8 cellular contexts compared by ENCODE assay signal in the genomic region with DNA sequence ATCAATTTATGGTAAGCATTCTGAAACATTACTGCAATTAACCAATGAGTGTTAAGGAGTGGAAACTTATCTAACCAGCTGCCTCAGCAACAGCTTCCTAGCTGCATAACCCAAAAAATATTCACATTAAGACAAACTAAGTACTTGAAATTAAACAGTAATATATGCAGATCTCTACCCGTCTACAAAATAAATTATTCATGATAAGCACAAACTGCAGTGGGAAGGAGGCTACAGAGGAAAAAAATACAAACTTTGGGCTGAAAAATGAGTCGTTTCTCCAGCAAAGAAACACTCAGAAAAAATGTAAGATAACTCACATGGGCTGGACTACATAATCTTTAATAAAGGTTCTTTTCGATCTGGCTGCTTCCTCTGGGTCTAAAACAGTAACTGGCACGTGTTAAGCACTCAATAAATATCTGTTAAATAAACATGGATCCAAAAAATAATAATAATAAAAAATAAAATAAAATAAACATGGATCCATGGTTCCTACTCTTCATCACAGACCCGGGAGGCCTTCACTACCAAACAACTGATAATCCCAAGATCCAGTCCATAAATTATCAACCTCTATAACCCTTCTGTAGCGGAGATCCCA. TPM values are rescaled to one million over a fixed set of nuclear protein-coding genes. Genes with fewer than 3 reads are reported as not detected.
DNase-seq lines count a peak whose midpoint lies in the region; TF ChIP-seq lines count a peak whose summit lies in the region.

No MANE protein-coding gene starts in this region.

- H3K27ac Mint-ChIP-seq in activated T-cell treated with anti-CD3 and anti-CD28 coated beads, Interleukin-2, amount 50 U/mL, for 24 hours = peak overlapping the region; percentile 99

- H3K9me3 ChIP-seq in ascending aorta (no peaks in the 10 kb centered on the region), tibial nerve (no peaks in the 10 kb centered on the region)

- H3K27me3 Mint-ChIP-seq in activated T-cell treated with anti-CD3 and anti-CD28 coated beads, Interleukin-2, amount 50 U/mL, for 24 hours = no peaks in the 10 kb centered on the region

- H3K4me1 Mint-ChIP-seq in activated T-cell treated with anti-CD3 and anti-CD28 coated beads, Interleukin-2, amount 50 U/mL, for 24 hours (ENCODE audit: low read depth) = peaks cover 35% of the 10 kb centered on the region

- peak overlapping the region; percentile 100 for H3K4me3 Mint-ChIP-seq in activated T-cell treated with anti-CD3 and anti-CD28 coated beads, Interleukin-2, amount 50 U/mL, for 24 hours

- DNase-seq in activated T-cell treated with anti-CD3 and anti-CD28 coated beads, Interleukin-2, amount 50 U/mL, for 24 hours = no peak
- no peak for DNase-seq in activated T-cell treated with anti-CD3 and anti-CD28 coated beads, Interleukin-2, amount 50 U/mL, for 48 hours
- no peak for DNase-seq in ascending aorta (ENCODE audit: low spot score in 2 of 2)
- DNase-seq in lower leg skin (ENCODE audit: low spot score in 2 of 2) = no peak
- DNase-seq in tibial nerve (ENCODE audit: low spot score in 2 of 2) = no peak
- DNase-seq in A172 (ENCODE audit: low spot score) = no peak
- no peak for DNase-seq in activated CD4-positive, CD25-positive, alpha-beta regulatory T cell treated with anti-CD3 and anti-CD28 coated beads, Interleukin-2, amount 50 U/mL, for 72 hours
- DNase-seq in hippocampal formation (lab: John Stamatoyannopoulos, UW) = no peak

- H3K27me3 ChIP-seq in ascending aorta (no peaks in the 10 kb centered on the region), tibial nerve (no peaks in the 10 kb centered on the region)

- H3K9me3 Mint-ChIP-seq in activated T-cell treated with anti-CD3 and anti-CD28 coated beads, Interleukin-2, amount 50 U/mL, for 24 hours = no peaks in the 10 kb centered on the region

- H3K4me1 ChIP-seq in ascending aorta (no peaks in the 10 kb centered on the region), tibial nerve (peaks cover 0 to 35% (median 9%) of the 10 kb centered on the region in 4 donors)

- H3K36me3 Mint-ChIP-seq in activated T-cell treated with anti-CD3 and anti-CD28 coated beads, Interleukin-2, amount 50 U/mL, for 24 hours (ENCODE audit: low read depth) = peaks cover 28% of the 10 kb centered on the region

- peak overlapping the region in 1 of 2 donors; percentile 66 for H3K27ac ChIP-seq in ascending aorta
- H3K27ac ChIP-seq in tibial nerve = peak overlapping the region in 3 of 4 donors; percentile 83 to 89 (median 84)

- WGBS in lower leg skin, 2 donors = 7 to 8% methylated on average over 6 of the region's 6 CpGs
- 8 to 9% methylated on average over 6 of the region's 6 CpGs for WGBS in tibial nerve, 2 donors

- peak overlapping the region; percentile 62 to 78 for H3K4me3 ChIP-seq in ascending aorta
- peak overlapping the region; percentile 96 for H3K4me3 ChIP-seq in lower leg skin (ENCODE audit: low read depth, poor library complexity, severe bottlenecking)
- H3K4me3 ChIP-seq in tibial nerve = peak overlapping the region; percentile 64 to 94 (median 75)

- TF ChIP-seq CTCF in ascending aorta (IDR thresholded peaks at IDR 0.05) (no peak), lower leg skin (IDR thresholded peaks at IDR 0.05) (no peak), tibial nerve (IDR thresholded peaks at IDR 0.05) (no peak)

- TF ChIP-seq EP300 in tibial nerve (IDR thresholded peaks at IDR 0.05) = no peak

- intact Hi-C loops in ascending aorta (cut with DNase I) = no loop called here
- intact Hi-C loops in lower leg skin (cut with DNase I; ENCODE audit: low total_unique reads) = no loop called here

- peaks cover 0 to 3% of the 10 kb centered on the region in 2 donors for H3K36me3 ChIP-seq in ascending aorta
- H3K36me3 ChIP-seq in tibial nerve = peaks cover 0 to 11% (median 0%) of the 10 kb centered on the region in 3 donors

- TF ChIP-seq POLR2A in lower leg skin (IDR thresholded peaks at IDR 0.05) = no peak
- no peak for TF ChIP-seq POLR2A in tibial nerve (IDR thresholded peaks at IDR 0.05)

RNA-seq across cellular contexts. Expression of gene NBAS, which starts 1.2 kb away (rescaled TPM):
- total RNA-seq in ascending aorta (37.1 TPM), lower leg skin (10 to 100 TPM; 26.6 to 40.2 (median 38.3) TPM), tibial nerve (10 to 100 TPM; 49.0 to 59.1 (median 55.1) TPM)
- total RNA-seq in A172 (2014; rRNA removed; shearing (Covaris generic)) = 39.0 and 40.2 TPM in 2 replicates

RNA-seq across cellular contexts. Expression of gene DDX1, which starts 31.8 kb away (rescaled TPM):
- total RNA-seq in ascending aorta (21.5 TPM), lower leg skin (10 to 100 TPM; 38.8 to 55.5 (median 44.4) TPM), tibial nerve (10 to 100 TPM; 54.9 to 64.7 (median 57.3) TPM)
- 112 and 120 TPM in 2 replicates for total RNA-seq in A172 (2014; rRNA removed; shearing (Covaris generic))
